ENCODE assay signal across 1 cellular context in genomic region chr20:40990542-40991120, GRCh38.
A peak's percentile ranks its signal among the peaks of the same experiment; 100 is the strongest.
TF ChIP-seq lines count a peak whose summit lies in the region.

No MANE protein-coding gene starts in this region.

TF ChIP-seq in IMR-90, 13 proteins besides CTCF, POLR2A, EP300 and RAD21:
- TF ChIP-seq RCOR1 (IDR thresholded peaks at IDR 0.05; ENCODE audit: insufficient replicate concordance, low read length) (no peak), SMC3 (IDR thresholded peaks at IDR 0.05; ENCODE audit: low read depth, low read length) (peak; percentile 98)
